ENCODE assay signal across 8 cellular contexts in the genomic region with DNA sequence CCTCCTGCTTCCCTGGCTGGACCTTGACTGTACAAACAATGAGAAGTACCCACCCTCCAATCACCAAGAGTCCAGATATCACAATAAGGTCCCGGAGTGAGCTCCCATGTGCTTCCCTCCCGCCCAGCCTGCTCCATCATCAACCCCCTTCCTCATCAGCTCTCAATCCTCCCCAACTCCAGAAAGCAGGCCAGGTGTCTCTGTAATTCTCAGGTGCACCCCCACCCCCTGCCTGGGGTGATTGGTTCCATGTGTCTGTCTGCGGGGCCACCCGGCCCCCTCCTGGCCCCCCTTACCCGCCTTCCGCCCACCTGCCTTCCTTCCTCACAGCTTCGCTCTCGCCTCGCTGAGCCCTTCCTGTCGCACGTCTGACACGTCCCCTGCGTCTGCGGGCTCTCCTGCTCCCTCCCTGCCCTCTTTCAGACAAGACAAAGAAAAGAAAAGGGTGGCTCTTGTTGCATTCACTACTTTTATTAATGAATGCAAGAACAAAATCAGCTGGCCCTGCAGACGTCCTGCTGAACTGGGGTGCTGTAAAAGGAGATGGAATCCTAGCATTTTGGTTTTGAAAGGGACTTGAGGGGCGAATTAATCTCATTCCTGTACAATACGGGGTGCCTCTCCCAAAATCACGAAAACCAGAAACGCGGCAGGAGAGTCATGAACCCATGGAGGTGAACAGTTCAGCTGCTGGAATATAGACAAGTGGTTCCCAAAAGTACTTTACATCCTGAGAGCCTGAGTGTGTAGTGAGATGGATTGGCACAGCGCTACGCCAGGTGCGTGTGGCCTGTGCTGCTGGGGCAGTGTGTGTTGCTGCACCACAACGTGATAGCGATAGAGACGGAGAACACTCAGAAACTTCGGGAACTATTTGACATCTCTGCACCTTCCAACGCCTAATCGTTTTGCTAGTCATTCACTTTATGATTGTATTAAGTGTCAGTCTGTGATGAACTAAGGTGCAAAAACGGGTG. TPM values are rescaled to one million over a fixed set of nuclear protein-coding genes. Genes with fewer than 3 reads are reported as not detected.
DNase-seq lines count a peak whose midpoint lies in the region; ATAC-seq and FAIRE-seq lines count a peak whose summit lies in the region.

No MANE protein-coding gene starts in this region.

- no peak for FAIRE-seq in small intestine (lab: Jason Lieb, UNC)

- H3K36me3 ChIP-seq in ES-I3 (ENCODE audit: insufficient read depth, low read length) (no peaks in the 10 kb centered on the region), small intestine (ENCODE audit: control insufficient read depth in 2 of 2, insufficient read depth in 2 of 2, low read length in 2 of 2) (no peaks in the 10 kb centered on the region)

- DNase-seq in NCI-H1105 treated with DMSO at 0.1 percent for 48 hours (lab: John Stamatoyannopoulos, UW) (peak; percentile 77), activated T-cell treated with anti-CD3 and anti-CD28 coated beads for 48 hours (ENCODE audit: low read depth) (peak; percentile 74), small intestine (peak; percentile 54), nucleus accumbens (lab: John Stamatoyannopoulos, UW) (no peak), HPDE6-E6E7 (ENCODE audit: extremely low spot score) (no peak), mesenteric fat pad (ENCODE audit: low spot score) (no peak)

- H3K9me3 ChIP-seq in ES-I3 (ENCODE audit: control insufficient read depth, insufficient read depth, low read length) (no peaks in the 10 kb centered on the region), small intestine (ENCODE audit: control insufficient read depth, low read depth) (no peaks in the 10 kb centered on the region)

- H3K4me1 ChIP-seq in ES-I3 (ENCODE audit: insufficient read depth, low read length) = peaks cover 8% of the 10 kb centered on the region
- no peaks in the 10 kb centered on the region for H3K4me1 ChIP-seq in small intestine (ENCODE audit: control insufficient read depth in 2 of 2, insufficient read depth in 1 of 2, low read depth in 1 of 2, low read length in 1 of 2)

- H3K27me3 ChIP-seq in small intestine (ENCODE audit: control insufficient read depth in 2 of 2, insufficient read depth in 2 of 2, low read length in 2 of 2) = peaks cover 0 to 2% of the 10 kb centered on the region in 2 donors

- 44 to 45% (median 44%) methylated on average over 30 of the region's 30 CpGs for WGBS in small intestine, 3 donors

- peak; percentile 97 for ATAC-seq in GM21619 (IDR thresholded peaks at IDR 0.05; ENCODE audit: unreplicated experiment)

- H3K4me3 ChIP-seq in small intestine (ENCODE audit: low read depth in 1 of 2, low read length in 2 of 2) = no peak overlapping the region

- H3K9ac ChIP-seq in ES-I3 (ENCODE audit: low read depth, low read length) = peak overlapping the region; percentile 54

- H3K27ac ChIP-seq in small intestine (ENCODE audit: low read depth in 1 of 2, low read length in 1 of 2) = no peak overlapping the region

RNA-seq across cellular contexts. Expression of gene IGFBP2, which starts 26.4 kb away (rescaled TPM):
- 10 to 100 TPM in 2 of 3 donors, 1 to 10 TPM in 1; 9.8 to 98.7 (median 14.1) TPM for polyA plus RNA-seq in small intestine
- total RNA-seq in mesenteric fat pad = 59.9 TPM

Comparison
In these comparisons a context has a peak if more than half of its experiments do, and no peak if none do; other contexts are left out.
1. DNase-seq: peak in NCI-H1105 treated with DMSO at 0.1 percent for 48 hours (single experiment), activated T-cell treated with anti-CD3 and anti-CD28 coated beads for 48 hours (single experiment) and small intestine (single experiment); none in nucleus accumbens (0 of 56), HPDE6-E6E7 (single experiment) and mesenteric fat pad (single experiment).